Comparison of ENCODE assay signal across 16 cellular contexts in the genomic region with DNA sequence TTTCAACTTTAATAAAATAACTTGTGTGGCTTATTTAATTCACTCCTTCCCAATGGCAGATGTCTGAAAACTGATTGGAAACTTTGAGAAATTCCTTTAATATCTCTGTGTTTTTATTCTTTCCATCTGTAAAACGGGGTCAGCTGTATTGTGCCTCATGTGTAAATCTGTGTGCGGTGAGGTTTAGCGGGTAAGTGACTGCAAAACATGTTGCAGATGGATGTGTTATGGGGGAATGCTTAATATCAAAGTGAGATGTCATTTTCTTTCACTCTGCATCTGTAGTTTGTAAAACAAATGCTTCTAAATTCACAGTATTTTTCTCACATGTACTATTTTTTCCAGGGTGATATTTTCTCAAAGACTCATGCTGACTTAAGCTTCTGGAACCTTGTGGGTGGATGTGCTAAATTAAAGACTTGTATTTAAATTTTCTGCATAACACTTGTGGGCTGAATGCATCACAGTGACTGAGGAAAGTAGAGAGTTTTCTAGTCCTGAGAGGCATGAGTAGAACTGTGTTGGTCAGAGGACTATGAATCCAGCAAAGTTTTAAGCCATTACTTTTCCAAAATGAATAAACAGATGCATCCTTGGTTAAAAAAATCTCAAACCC.
A peak's percentile ranks its signal among the peaks of the same experiment; 100 is the strongest.
DNase-seq lines count a peak whose midpoint lies in the region; FAIRE-seq and TF ChIP-seq lines count a peak whose summit lies in the region.
"Had no signal": no experiment of that assay in that cellular context is flagged by ENCODE, and none has a peak within 500 bp of the region (broad histone marks: within the 10 kb centered on the region; RNA-seq: fewer than 3 reads in every experiment).

No MANE protein-coding gene starts in this region.

- H3K4me1 Mint-ChIP-seq in astrocyte (ENCODE audit: low read depth, unreplicated experiment), result peaks cover 4% of the 10 kb centered on the region

- H3K36me3 ChIP-seq in GM23248 (ENCODE audit: low read depth) (0 out of 2 replicates have a peak, but pooled peaks cover 4% of the 10 kb centered on the region), astrocyte (ENCODE audit: insufficient read depth, low read length) (no peaks in the 10 kb centered on the region)

- H2AFZ ChIP-seq in GM23248, result peak overlapping the region; percentile 61
- H2AFZ ChIP-seq in astrocyte (ENCODE audit: low read depth, low read length), result no peak overlapping the region

- no peaks in the 10 kb centered on the region for H3K27me3 ChIP-seq in GM23248 (replicated peaks; ENCODE audit: insufficient read depth)
- no peaks in the 10 kb centered on the region for H3K27me3 ChIP-seq in astrocyte (ENCODE audit: insufficient read depth, low read length)

- no peak overlapping the region for H3K4me3 Mint-ChIP-seq in astrocyte (ENCODE audit: unreplicated experiment)

- peak overlapping the region; percentile 24 for H3K4me2 ChIP-seq in GM23248 (ENCODE audit: unreplicated experiment)
- no peak overlapping the region for H3K4me2 ChIP-seq in astrocyte (ENCODE audit: low read length)

- no peak for TF ChIP-seq CTCF in AG10803 (conservative IDR thresholded peaks at IDR 0.05; ENCODE audit: low read length)
- no peak for TF ChIP-seq CTCF in astrocyte (IDR thresholded peaks at IDR 0.05; ENCODE audit: insufficient read depth, low read depth, low read length)

- H3K4me3 ChIP-seq in AG10803 (ENCODE audit: low read length), result no peak overlapping the region
- H3K4me3 ChIP-seq in GM23248, result no peak overlapping the region
- no peak overlapping the region for H3K4me3 ChIP-seq in astrocyte (ENCODE audit: insufficient read depth, low read depth, low read length)

- H3K9me3 ChIP-seq in GM23248 (ENCODE audit: low read depth), result no peaks in the 10 kb centered on the region
- peaks cover 5% of the 10 kb centered on the region for H3K9me3 ChIP-seq in astrocyte (ENCODE audit: insufficient read depth, low read depth, low read length)

- peaks cover 6% of the 10 kb centered on the region for H3K27me3 Mint-ChIP-seq in astrocyte (ENCODE audit: low read depth, unreplicated experiment)

- FAIRE-seq in astrocyte (lab: Jason Lieb, UNC), result no peak
- FAIRE-seq: RCC 7860 had no signal

- 20 to 26% methylated on average over 3 of the region's 3 CpGs for WGBS in GM23248 (ENCODE audit: low coverage in 1 of 2, low lambda C conversion rate in 2 of 2, missing lambda C conversion rate in 2 of 2), 2 experiments

- H3K9me3 Mint-ChIP-seq in astrocyte (ENCODE audit: unreplicated experiment), result peaks cover 14% of the 10 kb centered on the region

- peak; percentile 36 for DNase-seq in AG10803 (ENCODE audit: low read depth)
- peak; percentile 64 for DNase-seq in GM23248
- DNase-seq in astrocyte (ENCODE audit: low read depth), result peak; percentile 36
- DNase-seq in putamen (ENCODE audit: low spot score), result peak; percentile 39
- no peak for DNase-seq in SHP77 treated with DMSO at 0.1 percent for 48 hours (lab: John Stamatoyannopoulos, UW)
- DNase-seq in stimulated activated CD4-positive, alpha-beta T cell treated with anti-CD3 and anti-CD28 coated beads, Interleukin-1b, Interleukin-23, amount 100 ng/mL, for 48 hours, result no peak
- no peak for DNase-seq in NOMO-1 treated with DMSO at 0.1 percent for 48 hours (lab: John Stamatoyannopoulos, UW; ENCODE audit: unreplicated experiment)
- DNase-seq: AML-193, COR-L47, H7, NCI-H1092, NCI-H2107, NCI-H2227 treated with DMSO at 0.1 percent for 48 hours, NCI-H524, Right ventricle myocardium superior had no signal

- H3F3A ChIP-seq in GM23248 (ENCODE audit: insufficient read depth), result peaks cover 10% of the 10 kb centered on the region

- H3K27ac ChIP-seq in GM23248 (no peak overlapping the region; the same call in 1 of the 2 replicates), astrocyte (ENCODE audit: low read depth, low read length) (no peak overlapping the region)

- H3K27ac Mint-ChIP-seq in astrocyte (ENCODE audit: unreplicated experiment), result no peak overlapping the region

- in situ Hi-C loops in GM23248 (cut with MboI), result no loop called here

- no peaks in the 10 kb centered on the region for H3K79me2 ChIP-seq in GM23248 (ENCODE audit: insufficient read depth)
- no peaks in the 10 kb centered on the region for H3K79me2 ChIP-seq in astrocyte (ENCODE audit: insufficient read depth, low read length)

- no peaks in the 10 kb centered on the region for H3K9me2 ChIP-seq in GM23248 (ENCODE audit: insufficient read depth)

- H3K4me1 ChIP-seq in GM23248 (ENCODE audit: insufficient read depth), result peaks cover 6% of the 10 kb centered on the region; the same call in 1 of the 2 replicates
- no peaks in the 10 kb centered on the region for H3K4me1 ChIP-seq in astrocyte (ENCODE audit: insufficient read depth, low read length)

- H4K20me1 ChIP-seq in GM23248 (ENCODE audit: insufficient read depth) (no peaks in the 10 kb centered on the region), astrocyte (ENCODE audit: insufficient read depth, low read length) (no peaks in the 10 kb centered on the region)

- H3K9ac ChIP-seq in GM23248 (no peak overlapping the region), astrocyte (ENCODE audit: low read length) (no peak overlapping the region)

- peaks cover 2% of the 10 kb centered on the region for H3K36me3 Mint-ChIP-seq in astrocyte (ENCODE audit: low read depth, unreplicated experiment)

Comparison
In these comparisons a context has a peak if more than half of its experiments do, and no peak if none do; other contexts are left out.
1. DNase-seq: peak in AG10803 (single experiment), GM23248 (single experiment), astrocyte (single experiment) and putamen (single experiment); none in SHP77 treated with DMSO at 0.1 percent for 48 hours (single experiment), stimulated activated CD4-positive, alpha-beta T cell treated with anti-CD3 and anti-CD28 coated beads, Interleukin-1b, Interleukin-23, amount 100 ng/mL, for 48 hours (single experiment) and NOMO-1 treated with DMSO at 0.1 percent for 48 hours (single experiment).